ENCODE assay signal across 11 cellular contexts in genomic region chr4:108155373-108155772, GRCh38. TPM values are rescaled to one million over a fixed set of nuclear protein-coding genes. Genes with fewer than 3 reads are reported as not detected.
A peak's percentile ranks its signal among the peaks of the same experiment; 100 is the strongest.
DNase-seq lines count a peak whose midpoint lies in the region; ATAC-seq and TF ChIP-seq lines count a peak whose summit lies in the region.
"Had no signal": no experiment of that assay in that cellular context is flagged by ENCODE, and none has a peak within 500 bp of the region (broad histone marks: within the 10 kb centered on the region; RNA-seq: fewer than 3 reads in every experiment).

No MANE protein-coding gene starts in this region.

- H3K36me3 ChIP-seq in DND-41 (ENCODE audit: insufficient read depth, low read length) (peaks cover 99% of the 10 kb centered on the region), mesodermal cell (ENCODE audit: control insufficient read depth, insufficient read depth, low read length) (peaks cover 71% of the 10 kb centered on the region)

- H3K4me2 ChIP-seq in DND-41 (ENCODE audit: insufficient read depth, low read length): peak overlapping the region; percentile 65

- DNase-seq in DND-41: no peak
- DNase-seq in activated naive CD4-positive, alpha-beta T cell treated with anti-CD3 and anti-CD28 coated beads, Interleukin-2, amount 50 U/mL, for 72 hours (ENCODE audit: low spot score in 2 of 2): no peak
- no peak for DNase-seq in left ventricle myocardium superior
- DNase-seq in AML-193 (lab: John Stamatoyannopoulos, UW): no peak
- no peak for DNase-seq in COLO829 (ENCODE audit: low spot score)
- DNase-seq: activated CD8-positive, alpha-beta memory T cell treated with anti-CD3 and anti-CD28 coated beads, Interleukin-2, amount 10 ng/mL, durations not matched to agents 7 days and 5 days; MM.1S had no signal

- WGBS in mesodermal cell (ENCODE audit: insufficient coverage in 2 of 2), 2 experiments: 51 to 53% methylated on average over 3 to 5 of the region's 7 CpGs

- H2AFZ ChIP-seq in DND-41 (ENCODE audit: low read depth, low read length): no peak overlapping the region

- H3K4me1 ChIP-seq in DND-41 (ENCODE audit: insufficient read depth, low read length): peaks cover 92% of the 10 kb centered on the region
- H3K4me1 ChIP-seq in mesodermal cell (ENCODE audit: control insufficient read depth, insufficient read depth, low read length, poor library complexity, severe bottlenecking): no peaks in the 10 kb centered on the region

- peak; percentile 43 for TF ChIP-seq CTCF in DND-41 (IDR thresholded peaks at IDR 0.05; ENCODE audit: borderline replicate concordance, extremely low read depth, low read length, poor library complexity, severe bottlenecking)

- no peaks in the 10 kb centered on the region for H3K9me3 ChIP-seq in DND-41 (ENCODE audit: insufficient read depth, low read length, severe bottlenecking)
- H3K9me3 ChIP-seq in mesodermal cell (ENCODE audit: control insufficient read depth, low read length): no peaks in the 10 kb centered on the region

- H3K79me2 ChIP-seq in DND-41 (ENCODE audit: insufficient read depth, low read length): peaks cover 100% of the 10 kb centered on the region

- H3K9ac ChIP-seq in DND-41 (ENCODE audit: low read depth, low read length): peak overlapping the region; percentile 15; the same call in 1 of the 2 replicates

- no peaks in the 10 kb centered on the region for H3K9me3 Mint-ChIP-seq in activated naive CD4-positive, alpha-beta T cell treated with anti-CD3 and anti-CD28 coated beads, Interleukin-2, amount 50 U/mL, for 72 hours

- H3K4me3 ChIP-seq in DND-41 (ENCODE audit: low read depth in 1 of 2, low read length in 2 of 2): peak overlapping the region in 1 of 2 experiments; percentile 38; a peak in 1 of 4 replicates
- no peak overlapping the region for H3K4me3 ChIP-seq in mesodermal cell (ENCODE audit: extremely low read depth, insufficient read depth, low read length, poor library complexity, severe bottlenecking)

- no peak for ATAC-seq in DND-41 (ENCODE audit: insufficient read depth, low read depth)
- peak; percentile 54 for ATAC-seq in HG03342 (IDR thresholded peaks at IDR 0.05; ENCODE audit: unreplicated experiment)
- peak; percentile 43 to 52 for ATAC-seq in activated naive CD4-positive, alpha-beta T cell treated with anti-CD3 and anti-CD28 coated beads, Interleukin-2, amount 50 U/mL, for 72 hours
- ATAC-seq in left ventricle myocardium superior: no peak
- ATAC-seq in GM21786 (IDR thresholded peaks at IDR 0.05; ENCODE audit: unreplicated experiment): no peak
- ATAC-seq: activated CD8-positive, alpha-beta memory T cell treated with anti-CD3 and anti-CD28 coated beads, Interleukin-2, amount 10 ng/mL, durations not matched to agents 7 days and 5 days had no signal

- intact Hi-C loops in left ventricle myocardium superior (cut with micrococcal nuclease): no loop called here

- H3K27ac Mint-ChIP-seq in activated naive CD4-positive, alpha-beta T cell treated with anti-CD3 and anti-CD28 coated beads, Interleukin-2, amount 50 U/mL, for 72 hours: peak overlapping the region; percentile 79 to 82
- H3K27ac Mint-ChIP-seq: activated CD8-positive, alpha-beta memory T cell treated with anti-CD3 and anti-CD28 coated beads, Interleukin-2, amount 10 ng/mL, durations not matched to agents 7 days and 5 days had no signal

- H3K36me3 Mint-ChIP-seq in activated naive CD4-positive, alpha-beta T cell treated with anti-CD3 and anti-CD28 coated beads, Interleukin-2, amount 50 U/mL, for 72 hours: peaks cover 10 to 51% of the 10 kb centered on the region in 2 donors

- peaks cover 88% of the 10 kb centered on the region for H4K20me1 ChIP-seq in DND-41 (ENCODE audit: insufficient read depth, low read length)

- H3K27ac ChIP-seq in DND-41 (ENCODE audit: low read length): peak overlapping the region; percentile 55
- H3K27ac ChIP-seq in mesodermal cell (ENCODE audit: low read depth, low read length, severe bottlenecking): peak overlapping the region; percentile 38

- H3K27me3 ChIP-seq in DND-41 (ENCODE audit: insufficient read depth, low read length, poor library complexity): no peaks in the 10 kb centered on the region

RNA-seq across cellular contexts. Expression of gene LEF1, which starts 13.4 kb away (rescaled TPM):
- 100 to 1,000 TPM; 205 to 291 TPM for total RNA-seq in activated naive CD4-positive, alpha-beta T cell treated with anti-CD3 and anti-CD28 coated beads, Interleukin-2, amount 50 U/mL, for 72 hours
- polyA plus RNA-seq in mesodermal cell (2013, experiment 1 of 2): 149 TPM
- polyA plus RNA-seq in mesodermal cell (2013, experiment 2 of 2): 176 TPM
- 0.47 TPM for total RNA-seq in left ventricle myocardium superior
- total RNA-seq: pulmonary artery endothelial cell had no signal

Comparison
In these comparisons a context has a peak if more than half of its experiments do, and no peak if none do; other contexts are left out.
1. ATAC-seq: peak in HG03342 (single experiment) and activated naive CD4-positive, alpha-beta T cell treated with anti-CD3 and anti-CD28 coated beads, Interleukin-2, amount 50 U/mL, for 72 hours (2 of 2); none in DND-41 (single experiment), left ventricle myocardium superior (single experiment) and GM21786 (single experiment).
2. RNA of gene LEF1, which starts 13.4 kb away (total RNA-seq): 205 to 291 TPM in activated naive CD4-positive, alpha-beta T cell treated with anti-CD3 and anti-CD28 coated beads, Interleukin-2, amount 50 U/mL, for 72 hours; 0.47 TPM in left ventricle myocardium superior (single experiment); every median in the first group is over 100 times any median in the second.